1 cellular context compared by ENCODE assay signal in genomic region chr12:13289644-13290285, GRCh38.
TF ChIP-seq lines count a peak whose summit lies in the region.

No MANE protein-coding gene starts in this region.

TF ChIP-seq in HepG2, 621 proteins besides CTCF, POLR2A, EP300 and RAD21 (continued from another document):
- TF ChIP-seq SNAPC4 (CRISPR knock-in tag; IDR thresholded peaks at IDR 0.05), result no peak
TF ChIP-seq in HepG2: peak in this region for 0.
